26 cellular contexts compared by ENCODE assay signal in the genomic region with DNA sequence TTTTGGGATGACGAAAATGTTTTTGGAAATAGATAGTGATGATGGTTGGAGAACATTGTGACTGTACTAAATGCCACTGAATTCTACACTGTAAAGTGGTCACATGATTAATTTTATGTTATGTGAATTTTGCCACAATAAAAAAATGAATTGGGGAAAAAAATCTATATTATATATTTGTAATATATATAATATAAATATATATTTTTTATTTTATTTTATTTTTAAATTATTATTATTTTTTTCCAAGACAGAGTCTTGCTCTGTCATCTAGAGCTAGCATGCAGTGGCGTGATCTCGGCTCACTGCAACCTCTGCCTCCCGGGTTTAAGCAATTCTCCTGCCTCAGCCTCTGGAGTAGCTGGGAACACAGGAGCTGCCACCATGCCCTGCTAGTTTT.
"Had no signal": no experiment of that assay in that cellular context is flagged by ENCODE, and none has a peak within 500 bp of the region (broad histone marks: within the 10 kb centered on the region; RNA-seq: fewer than 3 reads in every experiment).

No MANE protein-coding gene starts in this region.

- H3K4me1 ChIP-seq: prostate gland had no signal

- H3K27me3 ChIP-seq: foreskin keratinocyte, heart right ventricle, pancreas had no signal

- H3K36me3 ChIP-seq: heart right ventricle, pancreas, prostate gland had no signal

- DNase-seq: activated CD4-positive, alpha-beta memory T cell treated with anti-CD3 and anti-CD28 coated beads, Interleukin-2, amount 10 ng/mL, durations not matched to agents 7 days and 5 days; activated CD4-positive, alpha-beta T cell treated with anti-CD3 and anti-CD28 coated beads for 1 hour; activated CD4-positive, alpha-beta T cell treated with anti-CD3 and anti-CD28 coated beads, Interleukin-2, amount 10 ng/mL, durations not matched to agents 7 days and 5 days; activated CD8-positive, alpha-beta memory T cell treated with anti-CD3 and anti-CD28 coated beads, Interleukin-2, amount 50 U/mL, for 48 hours; activated gamma-delta T cell; activated naive CD4-positive, alpha-beta T cell treated with anti-CD3 and anti-CD28 coated beads, Interleukin-2, amount 10 ng/mL, durations not matched to agents 7 days and 5 days; activated naive CD8-positive, alpha-beta T cell treated with anti-CD3 and anti-CD28 coated beads, Interleukin-2, amount 10 ng/mL, durations not matched to agents 7 days and 5 days; activated T-cell treated with anti-CD3 and anti-CD28 coated beads, Interleukin-2, amount 50 U/mL, for 24 hours; caudate nucleus; cortex of kidney; foreskin keratinocyte; heart right ventricle; naive thymus-derived CD4-positive, alpha-beta T cell; nucleus accumbens; pancreas; retina; stimulated activated CD4-positive, alpha-beta T cell treated with anti-CD3 and anti-CD28 coated beads, Interleukin-1b, Interleukin-23, amount 100 ng/mL, for 48 hours; stimulated activated CD4-positive, alpha-beta T cell treated with anti-CD3 and anti-CD28 coated beads, Interleukin-4, amount 100 ng/mL, for 4 hours; stimulated activated CD8-positive, alpha-beta memory T cell treated with anti-CD3 and anti-CD28 coated beads, Interleukin-4, amount 100 ng/mL, for 48 hours; stimulated activated naive CD8-positive, alpha-beta T cell treated with anti-CD3 and anti-CD28 coated beads, Interleukin-15, amount 100 ng/mL, for 72 hours; substantia nigra; T1000 had no signal

- H3K36me3 Mint-ChIP-seq: stimulated activated memory B cell treated with anti-CD40 and anti-IgM and Interleukin-4, amounts not matched to agents 10 μg/mL and 1 μg/mL and 100 μg/mL, for 72 hours had no signal

- H3K4me2 ChIP-seq: smooth muscle cell had no signal

- H3K27me3 Mint-ChIP-seq: activated T-cell treated with anti-CD3 and anti-CD28 coated beads, Interleukin-2, amount 50 U/mL, for 24 hours; stimulated activated memory B cell treated with anti-CD40 and anti-IgM and Interleukin-4, amounts not matched to agents 10 μg/mL and 1 μg/mL and 100 μg/mL, for 72 hours had no signal

- H3K9me3 ChIP-seq: heart right ventricle, pancreas, prostate gland had no signal

- H3K9me3 Mint-ChIP-seq: activated CD4-positive, alpha-beta memory T cell treated with anti-CD3 and anti-CD28 coated beads, Interleukin-2, amount 10 ng/mL, durations not matched to agents 7 days and 5 days; activated CD4-positive, alpha-beta T cell treated with anti-CD3 and anti-CD28 coated beads, Interleukin-2, amount 10 ng/mL, durations not matched to agents 7 days and 5 days; activated naive CD4-positive, alpha-beta T cell treated with anti-CD3 and anti-CD28 coated beads, Interleukin-2, amount 10 ng/mL, durations not matched to agents 7 days and 5 days; activated naive CD8-positive, alpha-beta T cell treated with anti-CD3 and anti-CD28 coated beads, Interleukin-2, amount 10 ng/mL, durations not matched to agents 7 days and 5 days; activated T-cell treated with anti-CD3 and anti-CD28 coated beads, Interleukin-2, amount 50 U/mL, for 24 hours; naive thymus-derived CD4-positive, alpha-beta T cell; stimulated activated memory B cell treated with anti-CD40 and anti-IgM and Interleukin-4, amounts not matched to agents 10 μg/mL and 1 μg/mL and 100 μg/mL, for 72 hours; stimulated activated naive CD8-positive, alpha-beta T cell treated with anti-CD3 and anti-CD28 coated beads, Interleukin-15, amount 100 ng/mL, for 72 hours had no signal

- ATAC-seq: esophagus mucosa; foreskin keratinocyte; heart right ventricle; naive thymus-derived CD4-positive, alpha-beta T cell; pancreas; stimulated activated memory B cell treated with anti-CD40 and anti-IgM and Interleukin-4, amounts not matched to agents 10 μg/mL and 1 μg/mL and 100 μg/mL, for 72 hours; stimulated activated naive CD8-positive, alpha-beta T cell treated with anti-CD3 and anti-CD28 coated beads, Interleukin-15, amount 100 ng/mL, for 72 hours had no signal

- H3K4me3 Mint-ChIP-seq: activated CD4-positive, alpha-beta memory T cell treated with anti-CD3 and anti-CD28 coated beads, Interleukin-2, amount 10 ng/mL, durations not matched to agents 7 days and 5 days; activated CD4-positive, alpha-beta T cell treated with anti-CD3 and anti-CD28 coated beads, Interleukin-2, amount 10 ng/mL, durations not matched to agents 7 days and 5 days; activated naive CD4-positive, alpha-beta T cell treated with anti-CD3 and anti-CD28 coated beads, Interleukin-2, amount 10 ng/mL, durations not matched to agents 7 days and 5 days; activated naive CD8-positive, alpha-beta T cell treated with anti-CD3 and anti-CD28 coated beads, Interleukin-2, amount 10 ng/mL, durations not matched to agents 7 days and 5 days; activated T-cell treated with anti-CD3 and anti-CD28 coated beads, Interleukin-2, amount 50 U/mL, for 24 hours; naive thymus-derived CD4-positive, alpha-beta T cell; stimulated activated memory B cell treated with anti-CD40 and anti-IgM and Interleukin-4, amounts not matched to agents 10 μg/mL and 1 μg/mL and 100 μg/mL, for 72 hours; stimulated activated naive CD8-positive, alpha-beta T cell treated with anti-CD3 and anti-CD28 coated beads, Interleukin-15, amount 100 ng/mL, for 72 hours had no signal

- H3K27ac Mint-ChIP-seq: activated CD4-positive, alpha-beta memory T cell treated with anti-CD3 and anti-CD28 coated beads, Interleukin-2, amount 10 ng/mL, durations not matched to agents 7 days and 5 days; activated CD4-positive, alpha-beta T cell treated with anti-CD3 and anti-CD28 coated beads, Interleukin-2, amount 10 ng/mL, durations not matched to agents 7 days and 5 days; activated naive CD4-positive, alpha-beta T cell treated with anti-CD3 and anti-CD28 coated beads, Interleukin-2, amount 10 ng/mL, durations not matched to agents 7 days and 5 days; activated naive CD8-positive, alpha-beta T cell treated with anti-CD3 and anti-CD28 coated beads, Interleukin-2, amount 10 ng/mL, durations not matched to agents 7 days and 5 days; activated T-cell treated with anti-CD3 and anti-CD28 coated beads, Interleukin-2, amount 50 U/mL, for 24 hours; naive thymus-derived CD4-positive, alpha-beta T cell; stimulated activated memory B cell treated with anti-CD40 and anti-IgM and Interleukin-4, amounts not matched to agents 10 μg/mL and 1 μg/mL and 100 μg/mL, for 72 hours; stimulated activated naive CD8-positive, alpha-beta T cell treated with anti-CD3 and anti-CD28 coated beads, Interleukin-15, amount 100 ng/mL, for 72 hours had no signal

- H3K27ac ChIP-seq: foreskin keratinocyte, pancreas, prostate gland had no signal

- H3K4me3 ChIP-seq: heart right ventricle, pancreas, prostate gland, smooth muscle cell had no signal
